In the genomic region with DNA sequence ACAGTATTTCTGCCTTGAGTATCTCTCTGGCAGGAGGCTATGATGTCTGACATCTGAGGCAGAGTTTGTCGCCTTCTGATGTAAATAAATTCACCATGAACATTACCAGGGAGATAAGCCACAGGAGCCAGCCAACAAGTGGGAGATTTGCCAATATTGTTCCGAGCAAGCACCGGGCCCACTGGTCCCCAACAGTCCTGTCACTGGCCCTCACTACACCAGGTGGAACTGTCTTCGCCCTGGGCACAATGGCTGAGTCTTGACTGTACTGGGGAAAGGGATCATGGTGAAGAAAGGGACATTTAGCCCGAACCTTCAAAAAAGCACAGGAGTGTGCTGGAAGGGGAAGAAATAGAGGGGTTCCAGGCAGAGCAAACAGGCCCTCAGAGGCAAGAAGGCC, we compare ENCODE assay signal across 30 cellular contexts. TPM values are rescaled to one million over a fixed set of nuclear protein-coding genes. Genes with fewer than 3 reads are reported as not detected.
DNase-seq lines count a peak whose midpoint lies in the region; ATAC-seq, FAIRE-seq and TF ChIP-seq lines count a peak whose summit lies in the region.
"Had no signal": no experiment of that assay in that cellular context is flagged by ENCODE, and none has a peak within 500 bp of the region (broad histone marks: within the 10 kb centered on the region; RNA-seq: fewer than 3 reads in every experiment).

No MANE protein-coding gene starts in this region.

- FAIRE-seq in H1 (lab: Jason Lieb, UNC): no peak
- FAIRE-seq: A204.1, GM12878, GM12892, GM18507 had no signal

- no peaks in the 10 kb centered on the region for H3K36me3 ChIP-seq in left ventricle myocardium inferior
- peaks cover 0 to 2% (median 1%) of the 10 kb centered on the region in 4 experiments; a peak in 2 of 8 replicates for H3K36me3 ChIP-seq in H1 (ENCODE audit: control insufficient read depth in 2 of 4, insufficient read depth in 4 of 4, low read length in 3 of 4)
- H3K36me3 ChIP-seq: BE2C, BLaER1 had no signal

- no peak overlapping the region for H3T11ph ChIP-seq in H9 (ENCODE audit: low read length)

- no peak overlapping the region for H3K56ac ChIP-seq in H9 (ENCODE audit: insufficient read length, low read depth, low read length)
- H3K56ac ChIP-seq in H1 (replicated peaks; ENCODE audit: insufficient read length, low read depth, low read length): no peak overlapping the region

- H4K91ac ChIP-seq in H9 (ENCODE audit: insufficient read length, low read depth, low read length) (no peak overlapping the region), H1 (replicated peaks; ENCODE audit: insufficient read length, low read length) (no peak overlapping the region)

- H3K18ac ChIP-seq in H9 (ENCODE audit: insufficient read length, low read depth, low read length): no peak overlapping the region
- 0 out of 2 replicates have a peak overlapping the region, but pooled peaks have one; percentile 19 for H3K18ac ChIP-seq in H1 (ENCODE audit: extremely low read depth, low read length)

- H3K4ac ChIP-seq in H9 (ENCODE audit: low read depth, low read length) (no peak overlapping the region), H1 (replicated peaks; ENCODE audit: insufficient read length, low read depth, low read length) (no peak overlapping the region)

- H4K5ac ChIP-seq in H9 (ENCODE audit: insufficient read length, low read depth, low read length) (no peak overlapping the region), H1 (ENCODE audit: insufficient read length, low read depth, low read length) (no peak overlapping the region)

- intact Hi-C loops in cardiac septum (cut with DNase I): no loop called here
- intact Hi-C loops in left ventricle myocardium inferior (cut with micrococcal nuclease): no loop called here

- H3K27ac ChIP-seq in left ventricle myocardium inferior (replicated peaks) (no peak overlapping the region), H9 (ENCODE audit: insufficient read length, low read depth, low read length) (no peak overlapping the region), H1 (ENCODE audit: low read depth, low read length) (no peak overlapping the region)
- H3K27ac ChIP-seq: BLaER1 had no signal

- H3K9me3 ChIP-seq in left ventricle myocardium inferior (replicated peaks) (peaks cover 15% of the 10 kb centered on the region), H9 (ENCODE audit: control insufficient read depth, low read depth, low read length) (no peaks in the 10 kb centered on the region), H1 (ENCODE audit: insufficient read depth in 2 of 2, low read depth in 1 of 2, low read length in 1 of 2) (no peaks in the 10 kb centered on the region)
- H3K9me3 ChIP-seq: BE2C had no signal

- H4K20me1 ChIP-seq in H9 (ENCODE audit: control insufficient read depth, insufficient read depth, insufficient read length): no peaks in the 10 kb centered on the region
- peaks cover 0 to 10% of the 10 kb centered on the region in 2 experiments for H4K20me1 ChIP-seq in H1 (replicated peaks in 1 of 2; ENCODE audit: control insufficient read depth in 1 of 2, insufficient read depth in 2 of 2, low read length in 2 of 2)
- H4K20me1 ChIP-seq: BLaER1 had no signal

- H3K4me3 ChIP-seq in left ventricle myocardium inferior (no peak overlapping the region), H1 (ENCODE audit: extremely low read depth in 1 of 4, insufficient read depth in 2 of 4, low read depth in 3 of 4, low read length in 4 of 4) (no peak overlapping the region)
- H3K4me3 ChIP-seq: BLaER1, GM12878 had no signal

- no peak overlapping the region for H2AK5ac ChIP-seq in H9 (ENCODE audit: insufficient read length, low read length)
- no peak overlapping the region for H2AK5ac ChIP-seq in H1 (ENCODE audit: low read depth, low read length)

- no CpG with 5 or more reads among the region's 5 CpGs for WGBS in H9 (ENCODE audit: extremely low coverage, insufficient read length, low lambda C conversion rate)
- WGBS in H1 (ENCODE audit: extremely low coverage in 1 of 2, insufficient coverage in 1 of 2, insufficient read length in 1 of 2, insufficient replicate concordance in 2 of 2, low coverage in 1 of 2, low lambda C conversion rate in 2 of 2, missing lambda C conversion rate in 1 of 2), 2 experiments: 89% methylated on average over 5 of the region's 5 CpGs; no CpG with 5 or more reads in 1 of the 2 experiments

- no peak for TF ChIP-seq POLR2A in H1 (IDR thresholded peaks at IDR 0.05; ENCODE audit: control extremely low read depth in 1 of 2, low read depth in 2 of 2, low read length in 2 of 2)

- DNase-seq in cardiac septum (ENCODE audit: low spot score) (peak; percentile 61), left ventricle myocardium inferior (no peak), H9 (no peak), H1 (ENCODE audit: low read depth in 1 of 2, low spot score in 2 of 2) (no peak)
- DNase-seq: 8988T; ACHN; BE2C; C1 segment of cervical spinal cord; CD4-positive, alpha-beta memory T cell; CD4-positive, CD25-positive, alpha-beta regulatory T cell; CD8-positive, alpha-beta memory T cell; COR-L47; DMS 273 treated with DMSO at 0.1 percent for 48 hours; DMS153; DMS53; DMS79; DND-41; EL; GDM1 had no signal

- peaks cover 12 to 16% (median 15%) of the 10 kb centered on the region in 3 experiments; a peak in 6 of 7 replicates for H3K36me3 Mint-ChIP-seq in H9 (ENCODE audit: insufficient read depth in 1 of 3, low read depth in 3 of 3)
- H3K36me3 Mint-ChIP-seq: CD14-positive monocyte; CD4-positive, alpha-beta memory T cell; CD4-positive, CD25-positive, alpha-beta regulatory T cell; CD8-positive, alpha-beta memory T cell had no signal

- no peak for ATAC-seq in HG02571 (IDR thresholded peaks at IDR 0.05; ENCODE audit: unreplicated experiment)
- ATAC-seq: GM12878 had no signal

- no peak for TF ChIP-seq RAD21 in H1 (IDR thresholded peaks at IDR 0.05 in 1 of 2, conservative IDR thresholded peaks at IDR 0.05 in 1 of 2; ENCODE audit: low read depth in 2 of 2, low read length in 2 of 2)

- POLR2A ChIA-PET in H1 (lab: Charles Lee; ENCODE audit: partially characterized antibody): no interaction called here

- H3K23ac ChIP-seq in H9 (ENCODE audit: insufficient read length, low read depth, low read length): no peak overlapping the region
- H3K23ac ChIP-seq in H1 (ENCODE audit: insufficient read length): no peak overlapping the region

- H3K9me3 Mint-ChIP-seq in H9: no peaks in the 10 kb centered on the region

- no peaks in the 10 kb centered on the region for H3K79me1 ChIP-seq in H9 (ENCODE audit: insufficient read depth, low read depth, low read length, poor library complexity, severe bottlenecking)
- H3K79me1 ChIP-seq in H1 (ENCODE audit: low read depth, low read length): no peaks in the 10 kb centered on the region; the same call in 1 of the 2 replicates

- no peak overlapping the region for H2BK12ac ChIP-seq in H9 (ENCODE audit: insufficient read length, low read depth, low read length)
- no peak overlapping the region for H2BK12ac ChIP-seq in H1 (ENCODE audit: low read depth, low read length)

- H2BK20ac ChIP-seq in H9 (ENCODE audit: low read depth, low read length, poor library complexity, severe bottlenecking) (no peak overlapping the region), H1 (ENCODE audit: low read length) (no peak overlapping the region)

- H3K23me2 ChIP-seq in H9 (ENCODE audit: insufficient read length, low read depth, low read length, poor library complexity, severe bottlenecking): no peaks in the 10 kb centered on the region
- no peaks in the 10 kb centered on the region; the same call in 1 of the 2 replicates for H3K23me2 ChIP-seq in H1 (ENCODE audit: low read depth, low read length)

- H3K27me3 ChIP-seq in left ventricle myocardium inferior (ENCODE audit: low read depth) (peaks cover 5% of the 10 kb centered on the region), H9 (ENCODE audit: insufficient read depth, low read length) (no peaks in the 10 kb centered on the region), H1 (replicated peaks in 1 of 4; ENCODE audit: control insufficient read depth in 3 of 4, extremely low read depth in 1 of 4, insufficient read depth in 3 of 4, low read length in 3 of 4) (no peaks in the 10 kb centered on the region)
- H3K27me3 ChIP-seq: BE2C, BLaER1 had no signal

- H3K79me2 ChIP-seq in H9 (ENCODE audit: insufficient read depth, low read length) (no peaks in the 10 kb centered on the region; the same call in 1 of the 2 replicates), H1 (ENCODE audit: control insufficient read depth in 1 of 2, insufficient read depth in 2 of 2, low read length in 2 of 2) (no peaks in the 10 kb centered on the region)

- H3K4me3 Mint-ChIP-seq in H9: no peak overlapping the region
- H3K4me3 Mint-ChIP-seq: CD14-positive monocyte; CD4-positive, alpha-beta memory T cell; CD4-positive, CD25-positive, alpha-beta regulatory T cell; CD8-positive, alpha-beta memory T cell had no signal

- H3K9ac ChIP-seq in H9 (ENCODE audit: extremely low read depth, insufficient read length, low read length) (no peak overlapping the region), H1 (replicated peaks in 1 of 4; ENCODE audit: extremely low read depth in 1 of 4, low read depth in 3 of 4, low read length in 3 of 4) (no peak overlapping the region)
- H3K9ac ChIP-seq: BLaER1 had no signal

- no peak overlapping the region for H3K27ac Mint-ChIP-seq in H9
- H3K27ac Mint-ChIP-seq: CD14-positive monocyte; CD4-positive, alpha-beta memory T cell; CD4-positive, CD25-positive, alpha-beta regulatory T cell; CD8-positive, alpha-beta memory T cell had no signal

- H3K4me1 Mint-ChIP-seq in H9: no peaks in the 10 kb centered on the region
- H3K4me1 Mint-ChIP-seq: CD14-positive monocyte; CD4-positive, CD25-positive, alpha-beta regulatory T cell; CD8-positive, alpha-beta memory T cell had no signal

- CTCF ChIA-PET in H1 (lab: Charles Lee; ENCODE audit: partially characterized antibody): interaction anchor here (1.2 kb wide), 1 partner anchor 14 kb away, joined by 4 read pairs; no protein-coding TSS in a partner anchor

- no peak overlapping the region for H2BK120ac ChIP-seq in H9 (ENCODE audit: low read depth, low read length, poor library complexity, severe bottlenecking)
- H2BK120ac ChIP-seq in H1 (replicated peaks; ENCODE audit: low read depth, low read length): no peak overlapping the region

- H4K8ac ChIP-seq in H9 (replicated peaks; ENCODE audit: insufficient read length, low read depth, low read length): peak overlapping the region; percentile 32
- no peak overlapping the region for H4K8ac ChIP-seq in H1 (ENCODE audit: extremely low read depth, insufficient read depth, low read length)

- peaks cover 1% of the 10 kb centered on the region for H3K27me3 Mint-ChIP-seq in H9 (ENCODE audit: low read depth)
- H3K27me3 Mint-ChIP-seq: CD4-positive, CD25-positive, alpha-beta regulatory T cell had no signal

- H3K4me1 ChIP-seq in left ventricle myocardium inferior (no peaks in the 10 kb centered on the region), H9 (ENCODE audit: insufficient read depth, low read length) (no peaks in the 10 kb centered on the region), H1 (replicated peaks in 1 of 4; ENCODE audit: control insufficient read depth in 3 of 4, insufficient read depth in 4 of 4, low read length in 3 of 4) (no peaks in the 10 kb centered on the region)
- H3K4me1 ChIP-seq: BE2C, BLaER1 had no signal

- H2BK15ac ChIP-seq in H9 (ENCODE audit: low read depth, low read length) (no peak overlapping the region), H1 (ENCODE audit: low read length) (no peak overlapping the region)

- TF ChIP-seq CTCF in left ventricle myocardium inferior (IDR thresholded peaks at IDR 0.05; ENCODE audit: borderline replicate concordance) (no peak), H9 (conservative IDR thresholded peaks at IDR 0.05) (no peak), H1 (IDR thresholded peaks at IDR 0.05; ENCODE audit: control extremely low read depth in 1 of 3, insufficient read depth in 1 of 3, low read depth in 1 of 3, low read length in 3 of 3) (no peak)

- no peak overlapping the region for H2AFZ ChIP-seq in H9 (ENCODE audit: low read length)
- H2AFZ ChIP-seq in H1 (ENCODE audit: low read length): no peak overlapping the region

- no peak overlapping the region for H3K14ac ChIP-seq in H9 (ENCODE audit: insufficient read depth, low read length)
- no peak overlapping the region for H3K14ac ChIP-seq in H1 (ENCODE audit: insufficient read length)

- TF ChIP-seq EP300 in H1 (IDR thresholded peaks at IDR 0.05; ENCODE audit: borderline replicate concordance in 1 of 2, low read depth in 2 of 2, low read length in 2 of 2): no peak

- no peak overlapping the region for H2BK5ac ChIP-seq in H9 (ENCODE audit: insufficient read length, low read length)
- H2BK5ac ChIP-seq in H1 (ENCODE audit: low read depth, low read length): no peak overlapping the region

- H3K4me2 ChIP-seq in H9 (ENCODE audit: insufficient read depth, insufficient read length, low read length) (no peak overlapping the region), H1 (ENCODE audit: insufficient read depth in 1 of 2, low read depth in 2 of 2, low read length in 2 of 2) (no peak overlapping the region)
- H3K4me2 ChIP-seq: BLaER1 had no signal

RNA-seq across cellular contexts. Expression of a gene that starts 57.4 kb away (rescaled TPM):
- total RNA-seq in cardiac septum: not detected
- not detected for total RNA-seq in left ventricle myocardium inferior
- not detected in 2 replicates for total RNA-seq in H9 (2021)
- not detected in 2 replicates for total RNA-seq in H1 (2021; fragmentation: NEBNext Ultra II Directional; extraction: Animal tissue kit (Norgen Biotek cat#: 25700))
- not detected in 2 replicates for polyA plus RNA-seq in H1 (2011; rRNA removed)
- not detected for polyA plus RNA-seq in H1 (2011; cell fraction: cytosol; rRNA removed)
- not detected for polyA plus RNA-seq in H1 (2011; cell fraction: nucleus; rRNA removed)
- polyA plus RNA-seq in H1 (2012, experiment 1 of 2): not detected in 4 replicates
- polyA plus RNA-seq in H1 (2012, experiment 2 of 2): not detected
- polyA plus RNA-seq in H1 (2013, experiment 1 of 2): not detected
- polyA plus RNA-seq in H1 (2013, experiment 2 of 2): not detected
- not detected in 2 replicates for polyA minus RNA-seq in H1 (2011; rRNA and poly(A)+ RNA removed)
- not detected for polyA minus RNA-seq in H1 (2011; cell fraction: cytosol; rRNA and poly(A)+ RNA removed)
- polyA minus RNA-seq in H1 (2011; cell fraction: nucleus; rRNA and poly(A)+ RNA removed): not detected
- total RNA-seq: A673; CD4-positive, alpha-beta memory T cell; CD4-positive, CD25-positive, alpha-beta regulatory T cell; CD8-positive, alpha-beta memory T cell; Daoy; G401; GM12878 had no signal
- polyA plus RNA-seq: AG04450; CD14-positive monocyte; CD4-positive, alpha-beta memory T cell; CD4-positive, CD25-positive, alpha-beta regulatory T cell; CD8-positive, alpha-beta memory T cell; GM12878 had no signal
